Comparison of ENCODE assay signal across 11 cellular contexts in genomic region chr17:43175213-43176118, GRCh38. TPM values are rescaled to one million over a fixed set of nuclear protein-coding genes. Genes with fewer than 3 reads are reported as not detected.
DNase-seq lines count a peak whose midpoint lies in the region; ATAC-seq, FAIRE-seq and TF ChIP-seq lines count a peak whose summit lies in the region.
"Had no signal": no experiment of that assay in that cellular context is flagged by ENCODE, and none has a peak within 500 bp of the region (broad histone marks: within the 10 kb centered on the region; RNA-seq: fewer than 3 reads in every experiment).

No MANE protein-coding gene starts in this region.

- H3K4me3 Mint-ChIP-seq in WTC11 = no peak overlapping the region

- POLR2A ChIA-PET in WTC11 (lab: Charles Lee) = no interaction called here

- no peak for ATAC-seq in WTC11
- ATAC-seq: GM12878 had no signal

- no peaks in the 10 kb centered on the region; the same call in none of the 2 replicates for H3K4me1 Mint-ChIP-seq in WTC11

- peaks cover 2% of the 10 kb centered on the region in 2 donors for H3K4me1 ChIP-seq in small intestine (ENCODE audit: control insufficient read depth in 2 of 2, insufficient read depth in 1 of 2, low read depth in 1 of 2, low read length in 1 of 2)

- no peaks in the 10 kb centered on the region for H3K27me3 Mint-ChIP-seq in WTC11 (ENCODE audit: low read depth)

- WGBS in small intestine, 3 donors = 45 to 57% (median 54%) methylated on average over 4 of the region's 4 CpGs

- FAIRE-seq in small intestine (lab: Jason Lieb, UNC) = no peak

- peak; percentile 60 for DNase-seq in GM04504 (ENCODE audit: low read depth)
- no peak for DNase-seq in WTC11 (ENCODE audit: low spot score)
- DNase-seq in fibroblast of peridontal ligament (ENCODE audit: extremely low read depth) = peak; percentile 82
- peak; percentile 3 for DNase-seq in small intestine
- no peak for DNase-seq in NOMO-1 treated with DMSO at 0.1 percent for 48 hours (lab: John Stamatoyannopoulos, UW; ENCODE audit: unreplicated experiment)
- no peak for DNase-seq in NCI-H510A (lab: John Stamatoyannopoulos, UW)
- DNase-seq in ureter (ENCODE audit: low spot score) = no peak
- DNase-seq in stimulated activated CD4-positive, alpha-beta T cell treated with anti-CD3 and anti-CD28 coated beads, Interleukin-15, amount 100 ng/mL, for 24 hours = no peak
- DNase-seq: Karpas-422, Right ventricle myocardium superior had no signal

- H3K9me3 Mint-ChIP-seq in WTC11 = no peaks in the 10 kb centered on the region

- H3K9me3 ChIP-seq in small intestine (ENCODE audit: control insufficient read depth, low read depth) = no peaks in the 10 kb centered on the region

- H3K27ac Mint-ChIP-seq in WTC11 = peak overlapping the region; percentile 7; the same call in 1 of the 2 replicates

- no peak for TF ChIP-seq CTCF in WTC11 (IDR thresholded peaks at IDR 0.05)

- no peaks in the 10 kb centered on the region for H3K27me3 ChIP-seq in small intestine (ENCODE audit: control insufficient read depth in 2 of 2, insufficient read depth in 2 of 2, low read length in 2 of 2)

- peaks cover 7% of the 10 kb centered on the region for H3K36me3 Mint-ChIP-seq in WTC11

- CTCF ChIA-PET in WTC11 (lab: Charles Lee) = no interaction called here

- H3K4me3 ChIP-seq in small intestine (ENCODE audit: low read depth in 1 of 2, low read length in 2 of 2) = peak overlapping the region in 1 of 2 donors; percentile 4
- H3K4me3 ChIP-seq: GM12878 had no signal

- peaks cover 0 to 5% of the 10 kb centered on the region in 2 donors for H3K36me3 ChIP-seq in small intestine (ENCODE audit: control insufficient read depth in 2 of 2, insufficient read depth in 2 of 2, low read length in 2 of 2)

- peak overlapping the region; percentile 24 to 73 for H3K27ac ChIP-seq in small intestine (ENCODE audit: low read depth in 1 of 2, low read length in 1 of 2)

TF ChIP-seq in WTC11, 78 proteins besides CTCF, POLR2A, EP300 and RAD21:
- TF ChIP-seq TCF7 (CRISPR knock-in tag; IDR thresholded peaks at IDR 0.05; ENCODE audit: low read depth) (no peak), USF1 (CRISPR knock-in tag; IDR thresholded peaks at IDR 0.05) (no peak)

RNA-seq across cellular contexts. Expression of gene NBR1, which starts 4.5 kb away (rescaled TPM):
- total RNA-seq in WTC11 (2021) (38.4 to 42.8 TPM (median 38.9 TPM) in 3 replicates), ureter (84.7 TPM)
- polyA plus RNA-seq in small intestine = 10 to 100 TPM; 42.7 to 74.7 (median 62.4) TPM

RNA-seq across cellular contexts. Expression of gene TMEM106A, which starts 36.2 kb away (rescaled TPM):
- 3.8 to 4.4 TPM (median 4.2 TPM) in 3 replicates for total RNA-seq in WTC11 (2021)
- polyA plus RNA-seq in small intestine = 1 to 10 TPM in 2 of 3 donors, under 1 TPM in 1; 0.22 to 5.9 (median 1.6) TPM
- 15.5 TPM for total RNA-seq in ureter

RNA-seq across cellular contexts. Expression of gene BRCA1, which starts 50.3 kb away (rescaled TPM):
- total RNA-seq in WTC11 (2021) = 37.8 to 38.4 TPM (median 38.1 TPM) in 3 replicates
- polyA plus RNA-seq in small intestine = 1 to 10 TPM in 2 of 3 donors, under 1 TPM in 1; 0.45 to 9.7 (median 1.4) TPM
- 9.7 TPM for total RNA-seq in ureter

RNA-seq across cellular contexts. Expression of gene CCDC200, which starts 53.0 kb away (rescaled TPM):
- total RNA-seq in WTC11 (2021) = not detected in 3 replicates
- polyA plus RNA-seq in small intestine = not detected
- total RNA-seq in ureter = not detected
- total RNA-seq: GM12878, Right ventricle myocardium superior had no signal

RNA-seq across cellular contexts. Expression of gene RNU2-1, which starts 58.3 kb away (rescaled TPM):
- total RNA-seq in WTC11 (2021) (5,207 to 6,122 TPM (median 5,885 TPM) in 3 replicates), ureter (1,456 TPM)
- polyA plus RNA-seq in small intestine = not detected

Comparison
In these comparisons a context has a peak if more than half of its experiments do, and no peak if none do; other contexts are left out.
1. DNase-seq: peak in GM04504 (single experiment), fibroblast of peridontal ligament (single experiment) and small intestine (single experiment); none in WTC11 (single experiment), NOMO-1 treated with DMSO at 0.1 percent for 48 hours (single experiment), NCI-H510A (single experiment), ureter (single experiment) and stimulated activated CD4-positive, alpha-beta T cell treated with anti-CD3 and anti-CD28 coated beads, Interleukin-15, amount 100 ng/mL, for 24 hours (single experiment).